ENCODE assay signal across 21 cellular contexts in the genomic region with DNA sequence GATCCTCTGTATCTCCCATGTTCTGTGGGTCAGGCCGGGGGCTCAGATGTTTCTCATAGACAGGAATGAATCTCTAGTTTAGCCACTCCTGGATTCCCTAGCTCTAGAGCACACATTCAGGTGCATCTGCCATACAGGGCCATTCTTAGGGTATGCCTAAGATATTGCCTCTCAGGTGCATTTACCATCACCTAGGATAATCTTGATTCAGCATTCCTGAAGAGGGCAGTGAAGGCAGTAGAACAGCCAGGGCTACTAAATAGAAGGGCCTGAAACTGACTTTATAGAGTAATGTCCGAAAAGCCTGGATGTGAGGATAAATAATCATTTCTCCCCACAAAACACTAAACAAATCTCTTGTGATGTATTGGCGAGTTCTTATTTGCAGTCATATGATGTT.
"Had no signal": no experiment of that assay in that cellular context is flagged by ENCODE, and none has a peak within 500 bp of the region (broad histone marks: within the 10 kb centered on the region; RNA-seq: fewer than 3 reads in every experiment).

No MANE protein-coding gene starts in this region.

- H3K79me2 ChIP-seq: hepatocyte had no signal

- H3K9me3 ChIP-seq: colonic mucosa, esophagus squamous epithelium, gastroesophageal sphincter, lower lobe of right lung, mucosa of descending colon had no signal

- H3K4me3 Mint-ChIP-seq: dendritic cell treated with granulocyte-macrophage colony-stimulating factor and Interleukin-4, amounts not matched to agents 40 ng/mL and 50 ng/mL, for 4 days; mesothelial cell of epicardium; naive B cell had no signal

- H3K4me1 Mint-ChIP-seq: naive B cell had no signal

- DNase-seq: colonic mucosa; cortex of kidney; effector memory CD4-positive, alpha-beta T cell; erythroblast; esophagus squamous epithelium; foreskin fibroblast; heart left ventricle; hypothalamus; left cardiac atrium; left lung; left ventricle myocardium superior; lower lobe of right lung; mesenchymal stem cell; mucosa of descending colon; naive B cell had no signal

- H3K4me1 ChIP-seq: colonic mucosa, esophagus squamous epithelium, gastroesophageal sphincter, heart left ventricle, left lung, lower lobe of right lung had no signal

- H3K9me3 Mint-ChIP-seq: dendritic cell treated with granulocyte-macrophage colony-stimulating factor and Interleukin-4, amounts not matched to agents 40 ng/mL and 50 ng/mL, for 4 days; mesothelial cell of epicardium had no signal

- H3K27ac Mint-ChIP-seq: dendritic cell treated with granulocyte-macrophage colony-stimulating factor and Interleukin-4, amounts not matched to agents 40 ng/mL and 50 ng/mL, for 4 days; mesothelial cell of epicardium had no signal

- H3K27me3 Mint-ChIP-seq: dendritic cell treated with granulocyte-macrophage colony-stimulating factor and Interleukin-4, amounts not matched to agents 40 ng/mL and 50 ng/mL, for 4 days; naive B cell had no signal

- H2AFZ ChIP-seq: hepatocyte had no signal

- H3K4me3 ChIP-seq: colonic mucosa, esophagus squamous epithelium, gastroesophageal sphincter, heart left ventricle, hepatocyte, left lung, lower lobe of right lung, mucosa of descending colon had no signal

- H3K36me3 ChIP-seq: colonic mucosa, esophagus squamous epithelium, gastroesophageal sphincter, heart left ventricle, left lung, lower lobe of right lung had no signal

- H3K27me3 ChIP-seq: colonic mucosa, esophagus squamous epithelium, gastroesophageal sphincter, heart left ventricle, hepatocyte, left lung had no signal

- H3K27ac ChIP-seq: colonic mucosa, epithelial cell of prostate, esophagus squamous epithelium, gastroesophageal sphincter, heart left ventricle, hepatocyte, left lung, lower lobe of right lung had no signal

- H3K4me2 ChIP-seq: hepatocyte had no signal

- ATAC-seq: esophagus mucosa, gastroesophageal sphincter, heart left ventricle, left cardiac atrium, left lung, left ventricle myocardium superior, lower lobe of right lung, mucosa of descending colon had no signal

- H3K36me3 Mint-ChIP-seq: mesothelial cell of epicardium, naive B cell had no signal
